8 cellular contexts compared by ENCODE assay signal in genomic region chr9:107647611-107648010, GRCh38.
"Had no signal": no experiment of that assay in that cellular context is flagged by ENCODE, and none has a peak within 500 bp of the region (broad histone marks: within the 10 kb centered on the region; RNA-seq: fewer than 3 reads in every experiment).

No MANE protein-coding gene starts in this region.

- DNase-seq: GDM1, GF-D8 had no signal

- H3K4me3 ChIP-seq: GM12878 had no signal

- ATAC-seq: GM12878 had no signal

- FAIRE-seq: G401.6, GM12878, GM12891, GM12892, GM18507, GM19239 had no signal
